Comparison of ENCODE assay signal across 31 cellular contexts in the genomic region with DNA sequence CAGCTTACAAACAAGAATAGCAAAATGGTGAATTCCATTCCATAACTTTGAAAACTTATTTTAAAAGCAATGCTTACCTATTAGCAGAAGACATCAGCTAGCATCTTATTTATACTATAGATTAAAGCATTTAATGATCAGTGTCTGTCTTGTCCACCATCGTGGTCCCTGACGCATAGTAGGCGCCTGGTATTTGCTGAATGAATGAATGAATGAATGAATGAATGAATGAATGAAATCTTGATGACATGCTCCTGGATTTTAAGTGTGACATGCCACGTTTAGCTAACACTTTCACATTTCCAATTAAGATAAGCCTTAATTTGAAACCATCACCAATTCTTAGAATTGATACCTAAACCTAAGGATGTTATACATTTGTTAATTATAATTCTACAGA.
"Had no signal": no experiment of that assay in that cellular context is flagged by ENCODE, and none has a peak within 500 bp of the region (broad histone marks: within the 10 kb centered on the region; RNA-seq: fewer than 3 reads in every experiment).

No MANE protein-coding gene starts in this region.

- H3K27ac ChIP-seq: ascending aorta, cardiac muscle cell, WERI-Rb-1 had no signal

- ATAC-seq: activated CD4-positive, alpha-beta T cell treated with anti-CD3 and anti-CD28 coated beads for 36 hours; activated CD4-positive, CD25-positive, alpha-beta regulatory T cell treated with anti-CD3 and anti-CD28 coated beads, Interleukin-2, amount 50 U/mL, for 24 hours; activated CD8-positive, alpha-beta memory T cell treated with anti-CD3 and anti-CD28 coated beads, Interleukin-2, amount 10 ng/mL, durations not matched to agents 7 days and 5 days; activated CD8-positive, alpha-beta T cell treated with anti-CD3 and anti-CD28 coated beads, Interleukin-2, amount 10 ng/mL, durations not matched to agents 7 days and 5 days; activated naive CD8-positive, alpha-beta T cell treated with anti-CD3 and anti-CD28 coated beads, Interleukin-2, amount 50 U/mL, for 24 hours; WTC11 had no signal

- H3K9me3 ChIP-seq: ascending aorta had no signal

- H3K4me1 ChIP-seq: ascending aorta had no signal

- H3K27me3 ChIP-seq: ascending aorta, cardiac muscle cell had no signal

- DNase-seq: activated CD4-positive, alpha-beta memory T cell treated with anti-CD3 and anti-CD28 coated beads, Interleukin-2, amount 10 ng/mL, durations not matched to agents 7 days and 5 days; activated CD4-positive, alpha-beta T cell treated with anti-CD3 and anti-CD28 coated beads for 1 hour; activated CD4-positive, alpha-beta T cell treated with anti-CD3 and anti-CD28 coated beads for 36 hours; activated CD4-positive, alpha-beta T cell treated with anti-CD3 and anti-CD28 coated beads for 48 hours; activated CD4-positive, alpha-beta T cell treated with anti-CD3 and anti-CD28 coated beads, Interleukin-2, amount 10 ng/mL, durations not matched to agents 7 days and 5 days; activated CD4-positive, alpha-beta T cell treated with anti-CD3 and anti-CD28 coated beads, Interleukin-2, amount 50 U/mL, for 48 hours; activated CD4-positive, CD25-positive, alpha-beta regulatory T cell; activated CD8-positive, alpha-beta memory T cell treated with anti-CD3 and anti-CD28 coated beads for 24 hours; activated CD8-positive, alpha-beta memory T cell treated with anti-CD3 and anti-CD28 coated beads, Interleukin-2, amount 10 ng/mL, durations not matched to agents 7 days and 5 days; activated CD8-positive, alpha-beta memory T cell treated with anti-CD3 and anti-CD28 coated beads, Interleukin-2, amount 50 U/mL, for 48 hours; activated CD8-positive, alpha-beta T cell treated with anti-CD3 and anti-CD28 coated beads, Interleukin-2, amount 10 ng/mL, durations not matched to agents 7 days and 5 days; activated effector memory CD4-positive, alpha-beta T cell treated with Interleukin-2 at 50 U/mL for 16 hours; activated gamma-delta T cell; activated naive CD4-positive, alpha-beta T cell treated with anti-CD3 and anti-CD28 coated beads, Interleukin-2, amount 10 ng/mL, durations not matched to agents 7 days and 5 days; activated naive CD4-positive, alpha-beta T cell treated with Interleukin-2 at 50 U/mL for 16 hours; activated naive CD8-positive, alpha-beta T cell treated with anti-CD3 and anti-CD28 coated beads, Interleukin-2, amount 10 ng/mL, durations not matched to agents 7 days and 5 days; activated naive CD8-positive, alpha-beta T cell treated with anti-CD3 and anti-CD28 coated beads, Interleukin-2, amount 50 U/mL, for 24 hours; activated T-cell treated with anti-CD3 and anti-CD28 coated beads, Interleukin-2, amount 50 U/mL, for 24 hours; activated T-cell treated with anti-CD3 and anti-CD28 coated beads, Interleukin-2, amount 50 U/mL, for 48 hours; amygdala; anterior cingulate cortex; caudate nucleus; cerebellar nuclear complex; T-helper 2 cell; T-helper 9 cell; WERI-Rb-1 had no signal

- H3K4me3 ChIP-seq: ascending aorta, cardiac muscle cell had no signal

- FAIRE-seq: bronchial epithelial cell had no signal
